1 cellular context compared by ENCODE assay signal in the genomic region with DNA sequence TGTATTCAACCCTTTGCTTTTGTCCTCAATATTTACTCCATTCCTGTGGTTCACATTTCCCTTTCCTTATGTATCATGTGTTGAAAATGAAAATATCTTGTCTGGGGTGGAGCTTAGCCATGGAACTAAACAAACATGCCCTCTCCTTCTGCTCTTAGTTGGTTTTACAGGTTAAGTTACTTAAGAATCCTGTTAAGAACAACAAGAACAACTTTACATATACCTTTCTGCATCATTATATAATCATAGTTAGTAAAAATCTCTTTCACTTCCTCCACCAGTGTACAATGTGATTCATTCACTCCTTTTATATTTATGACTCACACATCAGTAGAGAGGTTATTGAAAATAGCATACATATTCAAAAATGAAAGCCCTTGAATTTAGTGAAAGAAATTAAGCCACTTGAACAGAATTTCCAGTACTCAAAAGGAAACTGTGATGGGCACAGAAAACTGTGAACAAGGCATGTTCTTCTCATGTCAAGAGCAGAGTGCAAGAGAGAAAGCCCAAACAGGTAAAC.
A peak's percentile ranks its signal among the peaks of the same experiment; 100 is the strongest.
TF ChIP-seq lines count a peak whose summit lies in the region.

No MANE protein-coding gene starts in this region.

TF ChIP-seq in GM12878, 131 proteins besides CTCF, POLR2A, EP300 and RAD21 (continued from another document):
- TF ChIP-seq MEF2A (IDR thresholded peaks at IDR 0.05; ENCODE audit: insufficient read depth, low read depth, low read length): peak; percentile 74; the same call in 1 of the 2 replicates
- peak; percentile 58; the same call in 1 of the 2 replicates for TF ChIP-seq DPF2 (IDR thresholded peaks at IDR 0.05)
- TF ChIP-seq ATF7 (IDR thresholded peaks at IDR 0.05; ENCODE audit: low read depth): peak; percentile 82
- 0 out of 2 replicates have a peak, but pooled peaks have one; percentile 13 for TF ChIP-seq TCF7 (IDR thresholded peaks at IDR 0.05; ENCODE audit: borderline replicate concordance)
- TF ChIP-seq MTA2 (IDR thresholded peaks at IDR 0.05; ENCODE audit: low read depth): peak; percentile 81
- TF ChIP-seq, protein P1, sequence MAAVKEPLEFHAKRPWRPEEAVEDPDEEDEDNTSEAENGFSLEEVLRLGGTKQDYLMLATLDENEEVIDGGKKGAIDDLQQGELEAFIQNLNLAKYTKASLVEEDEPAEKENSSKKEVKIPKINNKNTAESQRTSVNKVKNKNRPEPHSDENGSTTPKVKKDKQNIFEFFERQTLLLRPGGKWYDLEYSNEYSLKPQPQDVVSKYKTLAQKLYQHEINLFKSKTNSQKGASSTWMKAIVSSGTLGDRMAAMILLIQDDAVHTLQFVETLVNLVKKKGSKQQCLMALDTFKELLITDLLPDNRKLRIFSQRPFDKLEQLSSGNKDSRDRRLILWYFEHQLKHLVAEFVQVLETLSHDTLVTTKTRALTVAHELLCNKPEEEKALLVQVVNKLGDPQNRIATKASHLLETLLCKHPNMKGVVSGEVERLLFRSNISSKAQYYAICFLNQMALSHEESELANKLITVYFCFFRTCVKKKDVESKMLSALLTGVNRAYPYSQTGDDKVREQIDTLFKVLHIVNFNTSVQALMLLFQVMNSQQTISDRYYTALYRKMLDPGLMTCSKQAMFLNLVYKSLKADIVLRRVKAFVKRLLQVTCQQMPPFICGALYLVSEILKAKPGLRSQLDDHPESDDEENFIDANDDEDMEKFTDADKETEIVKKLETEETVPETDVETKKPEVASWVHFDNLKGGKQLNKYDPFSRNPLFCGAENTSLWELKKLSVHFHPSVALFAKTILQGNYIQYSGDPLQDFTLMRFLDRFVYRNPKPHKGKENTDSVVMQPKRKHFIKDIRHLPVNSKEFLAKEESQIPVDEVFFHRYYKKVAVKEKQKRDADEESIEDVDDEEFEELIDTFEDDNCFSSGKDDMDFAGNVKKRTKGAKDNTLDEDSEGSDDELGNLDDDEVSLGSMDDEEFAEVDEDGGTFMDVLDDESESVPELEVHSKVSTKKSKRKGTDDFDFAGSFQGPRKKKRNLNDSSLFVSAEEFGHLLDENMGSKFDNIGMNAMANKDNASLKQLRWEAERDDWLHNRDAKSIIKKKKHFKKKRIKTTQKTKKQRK (IDR thresholded peaks at IDR 0.05; ENCODE audit: low read depth, low read length): no peak
- peak; percentile 63 for TF ChIP-seq MEF2B (IDR thresholded peaks at IDR 0.05; ENCODE audit: partially characterized antibody, poor library complexity, severe bottlenecking)
- TF ChIP-seq IKZF2 (IDR thresholded peaks at IDR 0.05): peak in 1 of 2 experiments; percentile 42; a peak in 1 of 4 replicates
- TF ChIP-seq BCL11A (IDR thresholded peaks at IDR 0.05; ENCODE audit: low read depth, low read length): no peak
- no peak for TF ChIP-seq STAT1 (conservative IDR thresholded peaks at IDR 0.05)
- TF ChIP-seq SPI1 (IDR thresholded peaks at IDR 0.05; ENCODE audit: borderline replicate concordance, insufficient read depth, low read depth, low read length): peak; percentile 73
